In genomic region chr2:27875089-27875881, GRCh38 we compare ENCODE assay signal across 2 cellular contexts.
TF ChIP-seq lines count a peak whose summit lies in the region.

No MANE protein-coding gene starts in this region.

TF ChIP-seq in HepG2, 621 proteins besides CTCF, POLR2A, EP300 and RAD21 (continues in another document):
- TF ChIP-seq NPAS2 (CRISPR knock-in tag; IDR thresholded peaks at IDR 0.05; ENCODE audit: borderline replicate concordance) (no peak), SP4 (CRISPR knock-in tag; IDR thresholded peaks at IDR 0.05) (no peak), GPBP1L1 (CRISPR knock-in tag; IDR thresholded peaks at IDR 0.05) (no peak), KMT2A (CRISPR knock-in tag; IDR thresholded peaks at IDR 0.05) (no peak), ZBTB20 (CRISPR knock-in tag; IDR thresholded peaks at IDR 0.05; ENCODE audit: borderline replicate concordance, low read depth) (peak; percentile 58; the same call in 1 of the 2 replicates), ZNF83 (CRISPR knock-in tag; IDR thresholded peaks at IDR 0.05; ENCODE audit: borderline replicate concordance) (no peak), KDM5A (IDR thresholded peaks at IDR 0.05; ENCODE audit: borderline replicate concordance, low read length) (no peak), HMG20A (CRISPR knock-in tag; IDR thresholded peaks at IDR 0.05; ENCODE audit: borderline replicate concordance) (peak; percentile 89), PRDM10 (CRISPR knock-in tag; IDR thresholded peaks at IDR 0.05; ENCODE audit: low read depth) (no peak), ZNF761 (CRISPR knock-in tag; conservative IDR thresholded peaks at IDR 0.05) (no peak), SNAI1 (CRISPR knock-in tag; IDR thresholded peaks at IDR 0.05; ENCODE audit: borderline replicate concordance) (no peak), ZNF784 (CRISPR knock-in tag; IDR thresholded peaks at IDR 0.05; ENCODE audit: borderline replicate concordance) (no peak), ZNF121 (CRISPR knock-in tag; IDR thresholded peaks at IDR 0.05) (no peak), DRAP1 (CRISPR knock-in tag; IDR thresholded peaks at IDR 0.05) (0 out of 2 replicates have a peak, but pooled peaks have one; percentile 24), ZNF598 (CRISPR knock-in tag; IDR thresholded peaks at IDR 0.05; ENCODE audit: borderline replicate concordance) (no peak), ZNF207 (IDR thresholded peaks at IDR 0.05; ENCODE audit: borderline replicate concordance) (no peak), GTF3A (CRISPR knock-in tag; conservative IDR thresholded peaks at IDR 0.05) (no peak), ZNF780A (CRISPR knock-in tag; IDR thresholded peaks at IDR 0.05) (no peak), CHD4 (IDR thresholded peaks at IDR 0.05; ENCODE audit: borderline replicate concordance, low read length) (0 out of 2 replicates have a peak, but pooled peaks have one; percentile 52), ZNF878 (CRISPR knock-in tag; IDR thresholded peaks at IDR 0.05) (no peak)

TF ChIP-seq in GM12891, 5 proteins besides CTCF, POLR2A, EP300 and RAD21:
- TF ChIP-seq PAX5 (IDR thresholded peaks at IDR 0.05; ENCODE audit: insufficient read depth, low read length, severe bottlenecking), result no peak
- no peak for TF ChIP-seq SPI1 (IDR thresholded peaks at IDR 0.05; ENCODE audit: low read depth, low read length)
- TF ChIP-seq POU2F2 (IDR thresholded peaks at IDR 0.05; ENCODE audit: low read depth, low read length), result no peak
- TF ChIP-seq TAF1 (IDR thresholded peaks at IDR 0.05; ENCODE audit: low read depth, low read length), result no peak
